In the genomic region with DNA sequence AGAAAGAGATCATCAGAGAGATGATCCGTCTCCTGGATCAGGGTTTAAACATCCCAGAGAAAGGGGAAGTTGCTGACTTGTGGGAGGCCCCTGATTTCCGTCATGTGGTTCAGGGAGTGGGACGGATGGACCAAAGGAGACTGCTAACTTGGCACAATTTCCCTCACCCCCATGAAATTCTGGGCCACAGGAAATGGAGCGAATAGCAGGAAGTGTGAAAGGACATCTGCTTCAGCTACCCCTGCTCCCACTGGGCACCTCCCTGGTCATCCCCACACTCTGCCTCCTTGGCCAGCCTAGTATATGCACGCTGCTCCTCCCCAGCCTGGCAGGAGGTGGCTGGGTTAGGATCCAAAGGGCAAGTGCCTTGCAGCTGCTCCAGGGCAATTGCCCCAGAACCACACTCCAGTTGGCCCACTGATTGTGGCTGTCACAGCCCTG, we compare ENCODE assay signal across 8 cellular contexts. TPM values are rescaled to one million over a fixed set of nuclear protein-coding genes. Genes with fewer than 3 reads are reported as not detected.
DNase-seq lines count a peak whose midpoint lies in the region; ATAC-seq and TF ChIP-seq lines count a peak whose summit lies in the region.
"Had no signal": no experiment of that assay in that cellular context is flagged by ENCODE, and none has a peak within 500 bp of the region (broad histone marks: within the 10 kb centered on the region; RNA-seq: fewer than 3 reads in every experiment).

No MANE protein-coding gene starts in this region.

- peak overlapping the region; percentile 9 to 79 for H3K4me3 ChIP-seq in right atrium auricular region

- POLR2A ChIA-PET in T-cell (lab: Charles Lee): interaction anchor here (0.7 to 0.9 kb wide), 2 partner anchors 10 to 535 kb away, joined by 3 to 4 read pairs; no protein-coding TSS in a partner anchor

- H3K9me3 Mint-ChIP-seq in HFFc6 (no peaks in the 10 kb centered on the region), T-cell (no peaks in the 10 kb centered on the region)
- no peaks in the 10 kb centered on the region for H3K9me3 Mint-ChIP-seq in stimulated activated memory B cell treated with anti-CD40 and anti-IgM and Interleukin-4, amounts not matched to agents 10 μg/mL and 1 μg/mL and 100 μg/mL, for 72 hours

- peaks cover 13% of the 10 kb centered on the region for H3K4me1 Mint-ChIP-seq in HFFc6 (ENCODE audit: low read depth)
- H3K4me1 Mint-ChIP-seq in T-cell: peaks cover 44 to 56% (median 49%) of the 10 kb centered on the region in 3 donors
- peaks cover 47% of the 10 kb centered on the region for H3K4me1 Mint-ChIP-seq in stimulated activated memory B cell treated with anti-CD40 and anti-IgM and Interleukin-4, amounts not matched to agents 10 μg/mL and 1 μg/mL and 100 μg/mL, for 72 hours

- CTCF ChIA-PET in T-cell (lab: Charles Lee): no interaction called here

- H3K9me3 ChIP-seq in right atrium auricular region: no peaks in the 10 kb centered on the region
- H3K9me3 ChIP-seq: SJSA1 had no signal

- DNase-seq in HFFc6: no peak
- no peak for DNase-seq in T-cell
- DNase-seq in right atrium auricular region (ENCODE audit: low spot score): no peak
- DNase-seq in NCI-H128 (lab: John Stamatoyannopoulos, UW; ENCODE audit: unreplicated experiment): no peak
- DNase-seq in NCI-H2227 (lab: John Stamatoyannopoulos, UW; ENCODE audit: unreplicated experiment): no peak
- DNase-seq in NCI-H748 (lab: John Stamatoyannopoulos, UW; ENCODE audit: unreplicated experiment): no peak

- H3K27ac ChIP-seq in right atrium auricular region: peak overlapping the region; percentile 83 to 87
- H3K27ac ChIP-seq: SJSA1 had no signal

- no peak overlapping the region for H3K27ac Mint-ChIP-seq in HFFc6
- peak overlapping the region; percentile 95 to 99 for H3K27ac Mint-ChIP-seq in T-cell
- peak overlapping the region; percentile 67 for H3K27ac Mint-ChIP-seq in stimulated activated memory B cell treated with anti-CD40 and anti-IgM and Interleukin-4, amounts not matched to agents 10 μg/mL and 1 μg/mL and 100 μg/mL, for 72 hours

- peaks cover 2% of the 10 kb centered on the region; the same call in 1 of the 2 replicates for H3K27me3 Mint-ChIP-seq in HFFc6 (ENCODE audit: insufficient read depth)
- no peaks in the 10 kb centered on the region for H3K27me3 Mint-ChIP-seq in T-cell
- no peaks in the 10 kb centered on the region for H3K27me3 Mint-ChIP-seq in stimulated activated memory B cell treated with anti-CD40 and anti-IgM and Interleukin-4, amounts not matched to agents 10 μg/mL and 1 μg/mL and 100 μg/mL, for 72 hours

- ATAC-seq in T-cell (replicated peaks in 1 of 4): no peak
- no peak for ATAC-seq in stimulated activated memory B cell treated with anti-CD40 and anti-IgM and Interleukin-4, amounts not matched to agents 10 μg/mL and 1 μg/mL and 100 μg/mL, for 72 hours

- no peaks in the 10 kb centered on the region for H3K36me3 ChIP-seq in right atrium auricular region
- H3K36me3 ChIP-seq: SJSA1 had no signal

- TF ChIP-seq CTCF in HFFc6 (IDR thresholded peaks at IDR 0.05) (no peak), right atrium auricular region (IDR thresholded peaks at IDR 0.05) (no peak)

- H3K4me1 ChIP-seq in right atrium auricular region: peaks cover 0 to 11% of the 10 kb centered on the region in 2 donors

- no peaks in the 10 kb centered on the region for H3K27me3 ChIP-seq in right atrium auricular region
- H3K27me3 ChIP-seq: SJSA1 had no signal

- peak overlapping the region; percentile 81; the same call in 1 of the 2 replicates for H3K4me3 Mint-ChIP-seq in HFFc6
- H3K4me3 Mint-ChIP-seq in T-cell: peak overlapping the region; percentile 90 to 99 (median 94)
- peak overlapping the region; percentile 83 for H3K4me3 Mint-ChIP-seq in stimulated activated memory B cell treated with anti-CD40 and anti-IgM and Interleukin-4, amounts not matched to agents 10 μg/mL and 1 μg/mL and 100 μg/mL, for 72 hours

- H3K36me3 Mint-ChIP-seq in HFFc6 (ENCODE audit: low read depth) (no peaks in the 10 kb centered on the region), T-cell (peaks cover 5% of the 10 kb centered on the region)
- peaks cover 11% of the 10 kb centered on the region for H3K36me3 Mint-ChIP-seq in stimulated activated memory B cell treated with anti-CD40 and anti-IgM and Interleukin-4, amounts not matched to agents 10 μg/mL and 1 μg/mL and 100 μg/mL, for 72 hours

RNA-seq across cellular contexts. Expression of a gene that starts 1.3 kb away (rescaled TPM):
- 10 to 100 TPM in 2 of 6 experiments, 1 to 10 TPM in 4; 8.0 to 10.7 (median 9.1) TPM for total RNA-seq in HFFc6 (2021; fragmentation: NEBNext Ultra II Directional; extraction: Animal tissue kit (Norgen Biotek cat#: 25700))
- 100 to 1,000 TPM; 247 to 374 (median 325) TPM for total RNA-seq in T-cell
- total RNA-seq in right atrium auricular region: 10 to 100 TPM in 1 of 2 donors, 1 to 10 TPM in 1; 9.0 to 22.9 TPM

RNA-seq across cellular contexts. Expression of a gene that starts 7.8 kb away (rescaled TPM):
- total RNA-seq in HFFc6 (2021; fragmentation: NEBNext Ultra II Directional; extraction: Animal tissue kit (Norgen Biotek cat#: 25700)): 10 to 100 TPM; 52.8 to 64.9 (median 60.5) TPM
- total RNA-seq in T-cell: 10 to 100 TPM; 50.0 to 88.3 (median 85.0) TPM
- total RNA-seq in right atrium auricular region: 10 to 100 TPM; 14.6 to 22.3 TPM

RNA-seq across cellular contexts. Expression of a gene that starts 19.5 kb away (rescaled TPM):
- 10 to 100 TPM; 15.3 to 19.1 (median 17.4) TPM for total RNA-seq in HFFc6 (2021; fragmentation: NEBNext Ultra II Directional; extraction: Animal tissue kit (Norgen Biotek cat#: 25700))
- total RNA-seq in T-cell: 10 to 100 TPM in 4 of 5 donors, 1 to 10 TPM in 1; 9.0 to 33.1 (median 28.6) TPM
- 10 to 100 TPM; 25.1 to 31.2 TPM for total RNA-seq in right atrium auricular region

RNA-seq across cellular contexts. Expression of a gene that starts 27.9 kb away (rescaled TPM):
- total RNA-seq in HFFc6 (2021; fragmentation: NEBNext Ultra II Directional; extraction: Animal tissue kit (Norgen Biotek cat#: 25700)): not detected
- total RNA-seq in T-cell (1 to 10 TPM in 1 of 5 donors, under 1 TPM in 4; 0.29 to 1.4 (median 0.44) TPM), right atrium auricular region (under 1 TPM in 1 of 2 donors, not detected in 1; 0.31 TPM)
- total RNA-seq: SJSA1 had no signal

RNA-seq across cellular contexts. Expression of a gene that starts 28.0 kb away (rescaled TPM):
- total RNA-seq in HFFc6 (2021; fragmentation: NEBNext Ultra II Directional; extraction: Animal tissue kit (Norgen Biotek cat#: 25700)): under 1 TPM; 0.31 to 0.92 (median 0.62) TPM
- total RNA-seq in T-cell (10 to 100 TPM in 1 of 5 donors, 1 to 10 TPM in 4; 2.5 to 11.2 (median 3.1) TPM), right atrium auricular region (10 to 100 TPM in 1 of 2 donors, 1 to 10 TPM in 1; 5.2 to 12.4 TPM)
- total RNA-seq: SJSA1 had no signal

Comparison
In these comparisons a context has a peak if more than half of its experiments do, and no peak if none do; other contexts are left out.
1. RNA of a gene that starts 1.3 kb away (total RNA-seq): 247 to 374 TPM in T-cell; 9.0 to 22.9 TPM in right atrium auricular region and 8.0 to 10.7 TPM in HFFc6; every median in the first group is over 10 times any median in the second.
2. Peak in every context shown above with its lines, with median percentiles within 50 percentile points of each other: H3K4me3 Mint-ChIP-seq.